18 cellular contexts compared by ENCODE assay signal in genomic region chr10:590721-591120, GRCh38.
A peak's percentile ranks its signal among the peaks of the same experiment; 100 is the strongest.
DNase-seq lines count a peak whose midpoint lies in the region; ATAC-seq and TF ChIP-seq lines count a peak whose summit lies in the region.
"Had no signal": no experiment of that assay in that cellular context is flagged by ENCODE, and none has a peak within 500 bp of the region (broad histone marks: within the 10 kb centered on the region; RNA-seq: fewer than 3 reads in every experiment).

No MANE protein-coding gene starts in this region.

- intact Hi-C loops in cardiac septum (cut with DNase I) (no loop called here), upper lobe of right lung (cut with DNase I) (no loop called here), breast epithelium (cut with DNase I; ENCODE audit: low total_unique reads) (no loop called here)

- TF ChIP-seq CTCF in right atrium auricular region (IDR thresholded peaks at IDR 0.05) = no peak
- no peak for TF ChIP-seq CTCF in osteoblast (IDR thresholded peaks at IDR 0.05; ENCODE audit: extremely low read depth, low read depth, low read length)
- TF ChIP-seq CTCF in upper lobe of right lung (IDR thresholded peaks at IDR 0.05) = no peak
- no peak for TF ChIP-seq CTCF in breast epithelium (IDR thresholded peaks at IDR 0.05)

- DNase-seq in cardiac septum (ENCODE audit: low spot score) = peak; percentile 43
- DNase-seq in right atrium auricular region (ENCODE audit: low spot score) = no peak
- DNase-seq in islet precursor cell = peak; percentile 45
- DNase-seq in osteoblast (ENCODE audit: insufficient read length, low spot score, missing footprints) = peak; percentile 35
- DNase-seq in upper lobe of right lung = peak; percentile 27
- no peak for DNase-seq in inferior parietal cortex (ENCODE audit: extremely low spot score)
- no peak for DNase-seq in breast epithelium (ENCODE audit: low spot score in 2 of 2)
- DNase-seq: AML-193; Calu3; CD8-positive, alpha-beta T cell; DMS79 treated with DMSO at 0.1 percent for 48 hours; HCEC 1CT had no signal

- H3K27ac ChIP-seq in right atrium auricular region (no peak overlapping the region), osteoblast (ENCODE audit: low read depth, low read length) (no peak overlapping the region), upper lobe of right lung (no peak overlapping the region), breast epithelium (no peak overlapping the region)
- H3K27ac ChIP-seq: 22Rv1, A549 had no signal

- H2AFZ ChIP-seq in osteoblast (ENCODE audit: low read length) = no peak overlapping the region
- H2AFZ ChIP-seq: GM23338 had no signal

- peaks cover 90% of the 10 kb centered on the region for H3K79me2 ChIP-seq in osteoblast (ENCODE audit: insufficient read depth, low read length)

- no peak for TF ChIP-seq POLR2A in breast epithelium (IDR thresholded peaks at IDR 0.05)

- H4K20me1 ChIP-seq in osteoblast (ENCODE audit: insufficient read depth, low read length) = peaks cover 27% of the 10 kb centered on the region

- H3K4me1 ChIP-seq in right atrium auricular region (peaks cover 0 to 25% of the 10 kb centered on the region in 2 donors), osteoblast (ENCODE audit: insufficient read depth, low read length) (peaks cover 8% of the 10 kb centered on the region), upper lobe of right lung (no peaks in the 10 kb centered on the region), breast epithelium (no peaks in the 10 kb centered on the region)
- H3K4me1 ChIP-seq: A549 had no signal

- H3K4me3 ChIP-seq in right atrium auricular region = no peak overlapping the region
- no peak overlapping the region for H3K4me3 ChIP-seq in osteoblast (ENCODE audit: insufficient read depth, low read length)
- no peak overlapping the region for H3K4me3 ChIP-seq in upper lobe of right lung
- no peak overlapping the region for H3K4me3 ChIP-seq in breast epithelium
- H3K4me3 ChIP-seq: A549, GM12878, GM23338 had no signal

- H3K36me3 ChIP-seq in right atrium auricular region (no peaks in the 10 kb centered on the region), osteoblast (ENCODE audit: insufficient read depth, low read length) (peaks cover 6% of the 10 kb centered on the region), upper lobe of right lung (no peaks in the 10 kb centered on the region), breast epithelium (no peaks in the 10 kb centered on the region)

- H3K9me3 ChIP-seq in right atrium auricular region (no peaks in the 10 kb centered on the region), osteoblast (ENCODE audit: low read depth, low read length) (no peaks in the 10 kb centered on the region), upper lobe of right lung (no peaks in the 10 kb centered on the region), breast epithelium (no peaks in the 10 kb centered on the region)
- H3K9me3 ChIP-seq: A549 had no signal

- ATAC-seq in upper lobe of right lung (no peak), GM19395 (IDR thresholded peaks at IDR 0.05; ENCODE audit: unreplicated experiment) (no peak)
- ATAC-seq: A549; CD8-positive, alpha-beta T cell; GM12878; GM23338; HepG2 had no signal

- no peak overlapping the region for H3K4me2 ChIP-seq in osteoblast (ENCODE audit: insufficient read depth, low read length)
- H3K4me2 ChIP-seq: A549, GM23338 had no signal

- H3K27me3 ChIP-seq in right atrium auricular region (no peaks in the 10 kb centered on the region), osteoblast (ENCODE audit: insufficient read depth, low read length) (no peaks in the 10 kb centered on the region), upper lobe of right lung (no peaks in the 10 kb centered on the region), breast epithelium (no peaks in the 10 kb centered on the region)

Comparison
In these comparisons a context has a peak if more than half of its experiments do, and no peak if none do; other contexts are left out.
1. DNase-seq: peak in cardiac septum (single experiment), islet precursor cell (single experiment), osteoblast (single experiment) and upper lobe of right lung (single experiment); none in right atrium auricular region (single experiment), inferior parietal cortex (single experiment) and breast epithelium (0 of 2).